ENCODE assay signal across 9 cellular contexts in genomic region chr2:10844083-10844482, GRCh38. TPM values are rescaled to one million over a fixed set of nuclear protein-coding genes. Genes with fewer than 3 reads are reported as not detected.
DNase-seq lines count a peak whose midpoint lies in the region; ATAC-seq and TF ChIP-seq lines count a peak whose summit lies in the region.
"Had no signal": no experiment of that assay in that cellular context is flagged by ENCODE, and none has a peak within 500 bp of the region (broad histone marks: within the 10 kb centered on the region; RNA-seq: fewer than 3 reads in every experiment).

No MANE protein-coding gene starts in this region.

- H3K4me1 Mint-ChIP-seq in T-cell, result no peaks in the 10 kb centered on the region

- no peaks in the 10 kb centered on the region for H3K36me3 ChIP-seq in right lobe of liver
- H3K36me3 ChIP-seq: BLaER1 treated with 17β-estradiol and CSF1 and Interleukin-3, amounts not matched to agents 10 nM and 100 nM had no signal

- no peak for TF ChIP-seq CTCF in right lobe of liver (IDR thresholded peaks at IDR 0.05)

- H3K4me3 Mint-ChIP-seq in T-cell, result no peak overlapping the region

- TF ChIP-seq POLR2A in right lobe of liver (IDR thresholded peaks at IDR 0.05), result no peak

- DNase-seq in AG08396 (ENCODE audit: low spot score), result peak; percentile 81
- peak; percentile 84 for DNase-seq in NCI-H2227 treated with DMSO at 0.1 percent for 48 hours (lab: John Stamatoyannopoulos, UW)
- DNase-seq in ecto neural progenitor cell (ENCODE audit: low spot score), result peak; percentile 72
- DNase-seq in right lobe of liver, result peak; percentile 58 to 83 (median 63)
- DNase-seq in T-cell, result no peak
- DNase-seq in DMS153 (lab: John Stamatoyannopoulos, UW), result no peak

- H3K27me3 ChIP-seq in right lobe of liver, result no peaks in the 10 kb centered on the region
- H3K27me3 ChIP-seq: BLaER1 treated with 17β-estradiol and CSF1 and Interleukin-3, amounts not matched to agents 10 nM and 100 nM had no signal

- H3K9me3 ChIP-seq in right lobe of liver, result no peaks in the 10 kb centered on the region

- peaks cover 14 to 30% (median 15%) of the 10 kb centered on the region in 3 donors for H3K9me3 Mint-ChIP-seq in T-cell

- no peaks in the 10 kb centered on the region for H3K4me1 ChIP-seq in right lobe of liver
- H3K4me1 ChIP-seq: BLaER1 treated with 17β-estradiol and CSF1 and Interleukin-3, amounts not matched to agents 10 nM and 100 nM had no signal

- H3K27ac Mint-ChIP-seq in T-cell, result no peak overlapping the region

- peaks cover 11% of the 10 kb centered on the region for H3K36me3 Mint-ChIP-seq in T-cell

- POLR2A ChIA-PET in T-cell (lab: Charles Lee), result no interaction called here

- no peak overlapping the region for H3K4me3 ChIP-seq in right lobe of liver
- H3K4me3 ChIP-seq: BLaER1 treated with 17β-estradiol and CSF1 and Interleukin-3, amounts not matched to agents 10 nM and 100 nM had no signal

- ATAC-seq in right lobe of liver, result peak; percentile 96 to 98 (median 97)
- no peak for ATAC-seq in HG02970 (IDR thresholded peaks at IDR 0.05; ENCODE audit: low FRiP score, unreplicated experiment)
- no peak for ATAC-seq in T-cell (replicated peaks in 1 of 4)
- ATAC-seq in GM18861 (IDR thresholded peaks at IDR 0.05; ENCODE audit: unreplicated experiment), result no peak

- WGBS in right lobe of liver (ENCODE audit: insufficient coverage, low coverage, low lambda C conversion rate, missing lambda C conversion rate), result 43% methylated on average over 4 of the region's 12 CpGs

- CTCF ChIA-PET in T-cell (lab: Charles Lee), result interaction anchor here in 1 of 2 donors (0.5 kb wide), 1 partner anchor 41 kb away, joined by 3 read pairs; no protein-coding TSS in a partner anchor

- H3K27me3 Mint-ChIP-seq in T-cell, result peaks cover 16 to 27% of the 10 kb centered on the region in 2 donors

- intact Hi-C loops in right lobe of liver (cut with DNase I), result no loop called here

- H3K27ac ChIP-seq in right lobe of liver, result no peak overlapping the region
- H3K27ac ChIP-seq: BLaER1 treated with 17β-estradiol and CSF1 and Interleukin-3, amounts not matched to agents 10 nM and 100 nM had no signal

RNA-seq across cellular contexts. Expression of gene PDIA6, which starts 31.5 kb away (rescaled TPM):
- 100 to 1,000 TPM; 141 to 232 (median 191) TPM for total RNA-seq in right lobe of liver
- 10 to 100 TPM; 32.6 to 72.3 (median 50.9) TPM for total RNA-seq in T-cell

Comparison
In these comparisons a context has a peak if more than half of its experiments do, and no peak if none do; other contexts are left out.
1. DNase-seq: peak in AG08396 (single experiment), NCI-H2227 treated with DMSO at 0.1 percent for 48 hours (single experiment), ecto neural progenitor cell (single experiment) and right lobe of liver (3 of 3); none in T-cell (0 of 34) and DMS153 (single experiment).
2. ATAC-seq: peak in right lobe of liver (4 of 4); none in HG02970 (single experiment), T-cell (0 of 4) and GM18861 (single experiment).